In the genomic region with DNA sequence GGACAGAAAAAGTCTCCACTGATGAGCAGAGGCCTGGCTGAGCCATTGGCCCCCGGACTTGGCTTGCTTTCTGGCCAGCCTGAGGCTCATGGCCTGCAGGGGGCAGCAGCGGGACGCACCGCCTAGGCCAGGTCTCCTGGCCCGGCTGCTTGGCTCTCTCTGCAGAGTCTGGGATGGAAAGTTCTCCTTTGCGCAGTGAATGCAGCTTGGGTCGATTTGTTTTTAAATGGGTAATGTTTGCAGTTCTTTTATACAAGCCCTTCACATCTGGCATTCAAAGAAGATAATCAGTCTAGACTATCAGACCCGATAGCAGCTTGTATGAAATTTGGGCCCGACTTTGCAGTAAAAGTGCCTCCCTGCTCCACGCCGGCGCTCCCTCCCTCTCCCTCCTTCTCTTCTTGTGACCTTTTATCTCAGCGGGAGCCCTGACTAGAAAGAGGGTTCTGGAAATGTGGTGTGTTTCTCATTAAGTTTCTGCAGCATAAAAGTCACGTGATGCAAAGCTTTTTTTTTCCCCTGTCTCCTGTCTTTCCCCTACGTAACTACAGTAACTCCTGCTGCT, we compare ENCODE assay signal across 8 cellular contexts. TPM values are rescaled to one million over a fixed set of nuclear protein-coding genes. Genes with fewer than 3 reads are reported as not detected.
DNase-seq lines count a peak whose midpoint lies in the region; ATAC-seq, FAIRE-seq and TF ChIP-seq lines count a peak whose summit lies in the region.

No MANE protein-coding gene starts in this region.

- peak; percentile 36 for DNase-seq in AG04450 (ENCODE audit: low read depth, low spot score)
- peak; percentile 87 for DNase-seq in SK-MEL-5 (ENCODE audit: low read depth, low spot score)
- peak; percentile 52 for DNase-seq in activated gamma-delta T cell treated with anti-CD3 and anti-CD28 coated beads, Interleukin-2, amount 50 U/mL, for 16 hours (ENCODE audit: low read depth)
- DNase-seq in frontal cortex (ENCODE audit: low spot score in 2 of 2) = peak; percentile 30 to 67

- H3K27me3 ChIP-seq in AG04450 (ENCODE audit: control insufficient read depth, insufficient read depth, low read length) (peaks cover 11% of the 10 kb centered on the region), HUES64 (ENCODE audit: insufficient read depth, low read length) (no peaks in the 10 kb centered on the region), neutrophil (peaks cover 6% of the 10 kb centered on the region), subcutaneous abdominal adipose tissue (ENCODE audit: control insufficient read depth in 5 of 5, insufficient read depth in 4 of 5, low read length in 5 of 5) (peaks cover 0 to 4% (median 0%) of the 10 kb centered on the region in 5 donors)

- in situ Hi-C loops in SK-MEL-5 (cut with HindIII; ENCODE audit: low pct_unique_long_range_greater_than_20kb, low sequenced_read_pairs) = loop anchor here (25.0 kb wide), 1 partner anchor 653 kb away; no protein-coding TSS in a partner anchor

- ATAC-seq in GM18867 (IDR thresholded peaks at IDR 0.05; ENCODE audit: unreplicated experiment) = peak; percentile 75

- H3K27ac ChIP-seq in AG04450 (ENCODE audit: low read depth, low read length) (no peak overlapping the region), HUES64 (ENCODE audit: low read depth, low read length) (no peak overlapping the region), neutrophil (no peak overlapping the region), subcutaneous abdominal adipose tissue (ENCODE audit: low read depth, low read length) (no peak overlapping the region)

- no peak for FAIRE-seq in frontal cortex (lab: Jason Lieb, UNC)

- POLR2A ChIA-PET in AG04450 (lab: Yijun Ruan, JAX) = no interaction called here

- H3K4me1 ChIP-seq in HUES64 (ENCODE audit: insufficient read depth, low read length) (peaks cover 15% of the 10 kb centered on the region), neutrophil (ENCODE audit: control insufficient read depth in 1 of 2, insufficient read depth in 1 of 2, low read depth in 1 of 2, low read length in 1 of 2) (no peaks in the 10 kb centered on the region), subcutaneous abdominal adipose tissue (ENCODE audit: control insufficient read depth in 5 of 5, insufficient read depth in 5 of 5, low read length in 5 of 5) (peaks cover 0 to 13% (median 7%) of the 10 kb centered on the region in 5 donors)

- TF ChIP-seq CTCF in AG04450 (IDR thresholded peaks at IDR 0.05; ENCODE audit: low read depth, low read length) (peak; percentile 99), neutrophil (IDR thresholded peaks at IDR 0.05) (peak; percentile 44)

- WGBS in HUES64 = 7% methylated on average over 14 of the region's 15 CpGs

- H3K36me3 ChIP-seq in HUES64 (ENCODE audit: insufficient read depth, low read length) = no peaks in the 10 kb centered on the region
- no peaks in the 10 kb centered on the region for H3K36me3 ChIP-seq in neutrophil
- H3K36me3 ChIP-seq in subcutaneous abdominal adipose tissue (ENCODE audit: control insufficient read depth in 5 of 5, insufficient read depth in 5 of 5, low read length in 5 of 5) = no peaks in the 10 kb centered on the region

- H3K4me3 ChIP-seq in AG04450 (ENCODE audit: low read depth, low read length) (no peak overlapping the region), HUES64 (ENCODE audit: low read length) (peak overlapping the region; percentile 44), neutrophil (ENCODE audit: low read depth in 1 of 2, low read length in 1 of 2) (no peak overlapping the region), subcutaneous abdominal adipose tissue (ENCODE audit: low read depth in 1 of 5, low read length in 5 of 5) (peak overlapping the region in 4 of 5 donors; percentile 13 to 50 (median 39))

- H3K9me3 ChIP-seq in AG04450 (ENCODE audit: control insufficient read depth, insufficient read depth, low read length) (no peaks in the 10 kb centered on the region), HUES64 (ENCODE audit: insufficient read depth, low read depth, low read length) (no peaks in the 10 kb centered on the region), neutrophil (no peaks in the 10 kb centered on the region), subcutaneous abdominal adipose tissue (ENCODE audit: control insufficient read depth in 5 of 5, low read length in 5 of 5) (no peaks in the 10 kb centered on the region)

- H3K9ac ChIP-seq in HUES64 (ENCODE audit: low read depth, low read length) = no peak overlapping the region
- no peak overlapping the region for H3K9ac ChIP-seq in subcutaneous abdominal adipose tissue (ENCODE audit: low read length in 5 of 5)

- CTCF ChIA-PET in AG04450 (lab: Charles Lee) = interaction anchor here (0.6 to 3.1 kb wide), 33 partner anchors 9 to 1315 kb away, joined by 3 to 23 read pairs (median 3); no protein-coding TSS in a partner anchor

RNA-seq across cellular contexts. Expression of a gene that starts 59.9 kb away (rescaled TPM):
- 20.4 and 24.9 TPM in 2 replicates for polyA plus RNA-seq in AG04450 (2011; rRNA removed)
- 19.8 and 21.7 TPM in 2 replicates for polyA minus RNA-seq in AG04450 (2011; rRNA and poly(A)+ RNA removed)
- 9.5 TPM for polyA plus RNA-seq in HUES64 (2013, experiment 1 of 2)
- 10.7 TPM for polyA plus RNA-seq in HUES64 (2013, experiment 2 of 2)
- 6.8 and 8.3 TPM in 2 replicates for total RNA-seq in SK-MEL-5 (2014; rRNA removed; shearing (Covaris generic))
- 8.2 and 9.7 TPM in 2 replicates for polyA plus RNA-seq in SK-MEL-5 (2015; cell fraction: cytosol; rRNA removed)
- 31.3 and 37.3 TPM in 2 replicates for polyA plus RNA-seq in SK-MEL-5 (2015; cell fraction: nucleus; rRNA removed)
- 9.4 TPM for total RNA-seq in frontal cortex

Comparison
In these comparisons a context has a peak if more than half of its experiments do, and no peak if none do; other contexts are left out.
1. DNase-seq: peak in every context shown above with its lines; median percentile 87 in SK-MEL-5; 52 in activated gamma-delta T cell treated with anti-CD3 and anti-CD28 coated beads, Interleukin-2, amount 50 U/mL, for 16 hours; 48 in frontal cortex; 36 in AG04450.
2. H3K4me3 ChIP-seq: peak in HUES64 (single experiment) and subcutaneous abdominal adipose tissue (4 of 5); none in AG04450 (single experiment) and neutrophil (0 of 2).